In the genomic region with DNA sequence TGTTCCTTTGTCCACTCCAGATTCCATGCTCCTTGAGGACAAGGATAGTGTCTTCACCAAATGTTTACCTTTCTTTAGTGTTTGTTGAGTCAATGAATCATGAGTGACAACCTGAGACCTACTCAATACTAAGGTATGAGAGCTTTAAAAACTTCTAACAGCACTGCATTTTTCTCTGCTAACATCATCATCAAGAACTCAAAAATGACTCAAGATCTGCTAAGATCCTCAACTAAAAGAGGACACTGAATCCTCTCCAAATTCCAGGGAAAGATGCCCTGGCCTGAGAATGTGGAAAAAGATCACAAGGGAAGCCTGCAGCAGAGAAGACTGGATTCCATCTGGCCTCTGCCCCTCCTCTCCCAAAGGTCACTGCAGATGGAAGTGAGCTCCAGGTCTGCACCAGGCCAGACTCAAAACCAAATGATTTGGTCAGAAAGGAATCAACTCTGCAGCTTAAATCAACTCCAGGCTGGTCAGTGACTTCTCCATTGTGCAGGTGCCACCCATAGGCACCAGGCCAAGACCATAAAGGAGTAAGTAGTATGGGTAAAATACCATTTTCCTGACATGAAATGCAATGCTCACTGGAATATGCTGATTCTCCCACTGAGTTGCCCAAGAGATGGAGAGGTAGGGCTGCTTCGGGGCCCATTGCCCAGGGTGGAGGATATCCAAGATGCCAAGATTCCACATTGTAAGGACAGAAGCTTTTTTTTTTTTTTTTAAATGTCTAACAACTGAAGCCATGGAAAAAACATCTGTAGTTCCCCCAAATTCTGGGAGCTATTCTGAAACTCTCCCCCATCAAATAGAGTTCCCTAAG, we compare ENCODE assay signal across 10 cellular contexts.
DNase-seq lines count a peak whose midpoint lies in the region; ATAC-seq and TF ChIP-seq lines count a peak whose summit lies in the region.
"Had no signal": no experiment of that assay in that cellular context is flagged by ENCODE, and none has a peak within 500 bp of the region (broad histone marks: within the 10 kb centered on the region; RNA-seq: fewer than 3 reads in every experiment).

No MANE protein-coding gene starts in this region.

- BruUV-seq in A673 (replicated peaks; lab: Mats Ljungman, UMichigan) = no TSS peak

- H3K9me3 ChIP-seq in body of pancreas (no peaks in the 10 kb centered on the region), A673 (ENCODE audit: low read depth, low read length, poor library complexity, severe bottlenecking) (no peaks in the 10 kb centered on the region)
- H3K9me3 ChIP-seq: lower lobe of right lung had no signal

- H3K27ac ChIP-seq in body of pancreas = no peak overlapping the region
- no peak overlapping the region for H3K27ac ChIP-seq in A673 (ENCODE audit: low read depth, low read length, poor library complexity, severe bottlenecking)
- H3K27ac ChIP-seq: lower lobe of right lung had no signal

- TF ChIP-seq CTCF in AG04449 (IDR thresholded peaks at IDR 0.05; ENCODE audit: insufficient read depth, low read length, missing control alignments) (no peak), kidney epithelial cell (IDR thresholded peaks at IDR 0.05; ENCODE audit: insufficient read depth, low read length, poor library complexity, severe bottlenecking) (no peak), body of pancreas (IDR thresholded peaks at IDR 0.05) (no peak), A673 (conservative IDR thresholded peaks at IDR 0.05; ENCODE audit: low read depth, low read length) (no peak)

- H3K9me3 Mint-ChIP-seq in stimulated activated naive CD8-positive, alpha-beta T cell treated with anti-CD3 and anti-CD28 coated beads, Interleukin-15, amount 100 ng/mL, for 72 hours = no peaks in the 10 kb centered on the region

- H3K4me3 ChIP-seq in AG04449 (ENCODE audit: low read depth, low read length) (no peak overlapping the region), kidney epithelial cell (ENCODE audit: low read depth, low read length) (no peak overlapping the region), body of pancreas (no peak overlapping the region), A673 (ENCODE audit: low read depth, low read length, poor library complexity, severe bottlenecking) (no peak overlapping the region)
- H3K4me3 ChIP-seq: lower lobe of right lung had no signal

- in situ Hi-C loops in G401 (cut with HindIII; ENCODE audit: low sequenced_read_pairs) = no loop called here

- peak overlapping the region in 1 of 2 donors; percentile 37 for H3K4me3 Mint-ChIP-seq in stimulated activated naive CD8-positive, alpha-beta T cell treated with anti-CD3 and anti-CD28 coated beads, Interleukin-15, amount 100 ng/mL, for 72 hours

- intact Hi-C loops in body of pancreas (cut with DNase I) = no loop called here
- intact Hi-C loops in A673 (cut with micrococcal nuclease; ENCODE audit: unreplicated experiment) = no loop called here

- ATAC-seq in stimulated activated naive CD8-positive, alpha-beta T cell treated with anti-CD3 and anti-CD28 coated beads, Interleukin-15, amount 100 ng/mL, for 72 hours = no peak
- no peak for ATAC-seq in body of pancreas

- CTCF ChIA-PET in AG04449 (lab: Yijun Ruan, JAX) (interaction anchor here (1.0 kb wide), 2 partner anchors 20 to 227 kb away, joined by 3 read pairs; no protein-coding TSS in a partner anchor), A673 (lab: Charles Lee) (no interaction called here)

- H3K36me3 ChIP-seq in kidney epithelial cell (ENCODE audit: control insufficient read depth, insufficient read depth, low read length) (no peaks in the 10 kb centered on the region), body of pancreas (replicated peaks in 1 of 2; ENCODE audit: insufficient read depth in 1 of 2, low read depth in 2 of 2) (no peaks in the 10 kb centered on the region), A673 (ENCODE audit: insufficient read depth, low read length, poor library complexity, severe bottlenecking) (no peaks in the 10 kb centered on the region)
- H3K36me3 ChIP-seq: lower lobe of right lung had no signal

- peak; percentile 54 for DNase-seq in AG04449 (ENCODE audit: low read depth, low spot score)
- DNase-seq in HK-2 (ENCODE audit: unreplicated experiment) = peak; percentile 21
- DNase-seq in amniotic stem cell (lab: John Stamatoyannopoulos, UW) = peak; percentile 29
- DNase-seq in kidney epithelial cell (ENCODE audit: low read depth) = peak; percentile 83
- DNase-seq in G401 (ENCODE audit: low spot score) = no peak
- DNase-seq in stimulated activated naive CD8-positive, alpha-beta T cell treated with anti-CD3 and anti-CD28 coated beads, Interleukin-15, amount 100 ng/mL, for 72 hours = no peak
- no peak for DNase-seq in body of pancreas
- no peak for DNase-seq in A673 (ENCODE audit: low spot score)
- DNase-seq: lower lobe of right lung; stimulated activated CD4-positive, alpha-beta T cell treated with anti-CD3 and anti-CD28 coated beads, Interleukin-15, amount 100 ng/mL, for 24 hours had no signal

- H3K27ac Mint-ChIP-seq in stimulated activated naive CD8-positive, alpha-beta T cell treated with anti-CD3 and anti-CD28 coated beads, Interleukin-15, amount 100 ng/mL, for 72 hours = no peak overlapping the region

- TF ChIP-seq POLR2A in body of pancreas (IDR thresholded peaks at IDR 0.05) = no peak

- POLR2A ChIA-PET in AG04449 (lab: Yijun Ruan, JAX) (interaction anchor here (0.6 kb wide), 1 partner anchor 129 kb away, joined by 3 read pairs; no protein-coding TSS in a partner anchor), A673 (lab: Charles Lee; ENCODE audit: low non-redundant PET) (no interaction called here)

- peaks cover 17% of the 10 kb centered on the region for H3K4me1 ChIP-seq in body of pancreas
- peaks cover 3% of the 10 kb centered on the region for H3K4me1 ChIP-seq in A673 (ENCODE audit: insufficient read depth, low read length, poor library complexity, severe bottlenecking)

- WGBS in body of pancreas, 2 donors = 93 to 94% methylated on average over 1 of the region's 1 CpG

- H3K27me3 Mint-ChIP-seq in stimulated activated naive CD8-positive, alpha-beta T cell treated with anti-CD3 and anti-CD28 coated beads, Interleukin-15, amount 100 ng/mL, for 72 hours = no peaks in the 10 kb centered on the region

- H3K27me3 ChIP-seq in kidney epithelial cell (ENCODE audit: control insufficient read depth, insufficient read depth, low read length) = no peaks in the 10 kb centered on the region
- H3K27me3 ChIP-seq in body of pancreas = no peaks in the 10 kb centered on the region
- H3K27me3 ChIP-seq in A673 (replicated peaks; ENCODE audit: insufficient read depth, low read depth, low read length, poor library complexity) = no peaks in the 10 kb centered on the region

- H3K4me1 Mint-ChIP-seq in stimulated activated naive CD8-positive, alpha-beta T cell treated with anti-CD3 and anti-CD28 coated beads, Interleukin-15, amount 100 ng/mL, for 72 hours = peaks cover 74% of the 10 kb centered on the region

Comparison
In these comparisons a context has a peak if more than half of its experiments do, and no peak if none do; other contexts are left out.
1. DNase-seq: peak in AG04449 (single experiment), HK-2 (single experiment), amniotic stem cell (single experiment) and kidney epithelial cell (single experiment); none in G401 (single experiment), stimulated activated naive CD8-positive, alpha-beta T cell treated with anti-CD3 and anti-CD28 coated beads, Interleukin-15, amount 100 ng/mL, for 72 hours (0 of 2), body of pancreas (0 of 4) and A673 (single experiment).